Comparison of ENCODE assay signal across 20 cellular contexts in genomic region chr11:119942021-119942420, GRCh38.
"Had no signal": no experiment of that assay in that cellular context is flagged by ENCODE, and none has a peak within 500 bp of the region (broad histone marks: within the 10 kb centered on the region; RNA-seq: fewer than 3 reads in every experiment).

No MANE protein-coding gene starts in this region.

- H3K79me2 ChIP-seq: parathyroid adenoma had no signal

- H3K4me1 Mint-ChIP-seq: activated naive CD8-positive, alpha-beta T cell treated with anti-CD3 and anti-CD28 coated beads, Interleukin-2, amount 10 ng/mL, durations not matched to agents 7 days and 5 days; immature natural killer cell; memory B cell; naive thymus-derived CD4-positive, alpha-beta T cell had no signal

- H3K27ac Mint-ChIP-seq: activated naive CD8-positive, alpha-beta T cell treated with anti-CD3 and anti-CD28 coated beads, Interleukin-2, amount 10 ng/mL, durations not matched to agents 7 days and 5 days; effector memory CD8-positive, alpha-beta T cell; immature natural killer cell; memory B cell; naive thymus-derived CD4-positive, alpha-beta T cell; T-helper 1 cell treated with Interleukin-12 subunit alpha and Interleukin-12 subunit beta and Interleukin-4 antibody, amounts not matched to agents 30 μg/mL and 1 μg/mL, for 36 hours had no signal

- H3K36me3 ChIP-seq: thyroid gland had no signal

- H2AFZ ChIP-seq: parathyroid adenoma had no signal

- H3K27me3 ChIP-seq: body of pancreas, thyroid gland had no signal

- H3K9me3 Mint-ChIP-seq: activated naive CD8-positive, alpha-beta T cell treated with anti-CD3 and anti-CD28 coated beads, Interleukin-2, amount 10 ng/mL, durations not matched to agents 7 days and 5 days; effector memory CD8-positive, alpha-beta T cell; memory B cell; T-helper 1 cell treated with Interleukin-12 subunit alpha and Interleukin-12 subunit beta and Interleukin-4 antibody, amounts not matched to agents 30 μg/mL and 1 μg/mL, for 36 hours had no signal

- DNase-seq: activated CD4-positive, alpha-beta T cell treated with anti-CD3 and anti-CD28 coated beads for 1 hour; activated CD4-positive, alpha-beta T cell treated with anti-CD3 and anti-CD28 coated beads, Interleukin-2, amount 50 U/mL, for 4 hours; activated naive CD4-positive, alpha-beta T cell treated with Interleukin-2 at 50 U/mL for 16 hours; activated naive CD8-positive, alpha-beta T cell treated with anti-CD3 and anti-CD28 coated beads, Interleukin-2, amount 10 ng/mL, durations not matched to agents 7 days and 5 days; activated T-cell treated with anti-CD3 and anti-CD28 coated beads for 4 hours; body of pancreas; effector memory CD8-positive, alpha-beta T cell; foreskin fibroblast; immature natural killer cell; kidney glomerular epithelial cell; left ventricle myocardium superior; naive thymus-derived CD4-positive, alpha-beta T cell; retina; stimulated activated CD4-positive, alpha-beta T cell treated with anti-CD3 and anti-CD28 coated beads, Interleukin-2, amount 100 ng/mL, for 24 hours; stimulated activated naive CD4-positive, alpha-beta T cell treated with Interleukin-2 at 50 U/mL for 16 hours; thyroid gland had no signal

- H3K9me3 ChIP-seq: body of pancreas, thyroid gland had no signal

- H3K27ac ChIP-seq: body of pancreas, parathyroid adenoma, thyroid gland, VCaP had no signal

- ATAC-seq: body of pancreas; effector memory CD8-positive, alpha-beta T cell; left ventricle myocardium superior; naive thymus-derived CD4-positive, alpha-beta T cell had no signal

- H3K4me3 Mint-ChIP-seq: activated naive CD8-positive, alpha-beta T cell treated with anti-CD3 and anti-CD28 coated beads, Interleukin-2, amount 10 ng/mL, durations not matched to agents 7 days and 5 days; effector memory CD8-positive, alpha-beta T cell; immature natural killer cell; memory B cell; naive thymus-derived CD4-positive, alpha-beta T cell; T-helper 1 cell treated with Interleukin-12 subunit alpha and Interleukin-12 subunit beta and Interleukin-4 antibody, amounts not matched to agents 30 μg/mL and 1 μg/mL, for 36 hours had no signal

- H3K4me3 ChIP-seq: body of pancreas, thyroid gland had no signal

- H3K4me1 ChIP-seq: body of pancreas, parathyroid adenoma, thyroid gland had no signal

- H3K9ac ChIP-seq: parathyroid adenoma had no signal

- H3K36me3 Mint-ChIP-seq: activated naive CD8-positive, alpha-beta T cell treated with anti-CD3 and anti-CD28 coated beads, Interleukin-2, amount 10 ng/mL, durations not matched to agents 7 days and 5 days; immature natural killer cell; memory B cell; naive thymus-derived CD4-positive, alpha-beta T cell had no signal
